Comparison of ENCODE assay signal across 1 cellular context in the genomic region with DNA sequence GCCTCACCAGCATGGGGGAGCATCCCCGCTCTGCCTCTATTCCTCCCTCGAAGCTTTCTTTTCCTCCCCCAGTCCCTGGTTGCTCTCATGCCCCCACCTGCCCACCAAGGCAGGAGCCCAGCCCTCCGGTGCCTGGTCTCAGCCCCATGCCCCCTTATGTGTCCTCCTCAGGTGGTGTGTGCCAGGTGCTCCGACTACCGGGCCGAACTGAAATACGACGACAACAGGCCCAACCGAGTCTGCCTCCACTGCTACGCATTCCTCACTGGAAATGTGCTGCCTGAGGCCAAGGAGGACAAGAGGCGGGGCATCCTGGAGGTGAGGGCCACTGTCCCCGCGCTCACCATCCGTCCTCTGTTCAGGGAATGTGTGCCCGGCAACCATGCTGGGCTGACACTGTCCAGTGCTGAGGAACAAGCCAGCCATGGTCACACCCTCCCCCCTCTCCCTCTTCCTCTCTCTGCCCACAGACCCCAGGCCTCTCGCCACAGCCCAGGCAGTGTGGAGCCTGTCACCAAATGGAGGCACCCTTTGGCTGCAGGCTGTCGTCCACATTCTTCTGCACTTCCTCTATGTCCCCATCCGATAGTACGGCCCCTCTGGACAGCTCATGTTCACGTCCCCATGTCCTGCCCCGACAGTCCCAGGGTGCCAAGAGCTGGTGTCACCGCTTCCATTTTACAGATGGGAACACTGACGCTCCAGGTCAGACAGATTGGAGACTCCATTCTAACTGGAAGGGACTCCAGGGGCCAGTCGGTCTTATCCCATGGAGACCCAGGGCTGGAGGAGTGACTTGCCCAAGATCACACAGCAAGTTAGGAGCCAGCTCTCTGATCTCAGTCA.
TF ChIP-seq lines count a peak whose summit lies in the region.

No MANE protein-coding gene starts in this region.

TF ChIP-seq in K562, 482 proteins besides CTCF, POLR2A, EP300 and RAD21:
- no peak for TF ChIP-seq ZNF3 (CRISPR knock-in tag; IDR thresholded peaks at IDR 0.05)
- TF ChIP-seq ZNF507 (tag; conservative IDR thresholded peaks at IDR 0.05), result no peak
- TF ChIP-seq, protein P1, sequence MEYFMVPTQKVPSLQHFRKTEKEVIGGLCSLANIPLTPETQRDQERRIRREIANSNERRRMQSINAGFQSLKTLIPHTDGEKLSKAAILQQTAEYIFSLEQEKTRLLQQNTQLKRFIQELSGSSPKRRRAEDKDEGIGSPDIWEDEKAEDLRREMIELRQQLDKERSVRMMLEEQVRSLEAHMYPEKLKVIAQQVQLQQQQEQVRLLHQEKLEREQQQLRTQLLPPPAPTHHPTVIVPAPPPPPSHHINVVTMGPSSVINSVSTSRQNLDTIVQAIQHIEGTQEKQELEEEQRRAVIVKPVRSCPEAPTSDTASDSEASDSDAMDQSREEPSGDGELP (CRISPR knock-in tag; IDR thresholded peaks at IDR 0.05; ENCODE audit: borderline replicate concordance), result 0 out of 2 replicates have a peak, but pooled peaks have one; percentile 16
- TF ChIP-seq RBM25 (IDR thresholded peaks at IDR 0.05; ENCODE audit: low read depth, low read length, severe bottlenecking), result peak; percentile 29
- no peak for TF ChIP-seq CHCHD3 (CRISPR knock-in tag; IDR thresholded peaks at IDR 0.05)
- no peak for TF ChIP-seq SMARCE1 (IDR thresholded peaks at IDR 0.05)
- no peak for TF ChIP-seq TAF7 (tag; IDR thresholded peaks at IDR 0.05)
- no peak for TF ChIP-seq ARHGAP35 (IDR thresholded peaks at IDR 0.05; ENCODE audit: partially characterized antibody)
- TF ChIP-seq ZNF184 (CRISPR knock-in tag; IDR thresholded peaks at IDR 0.05), result no peak
- TF ChIP-seq ARNT (IDR thresholded peaks at IDR 0.05), result no peak
- no peak for TF ChIP-seq GATAD2B (IDR thresholded peaks at IDR 0.05; ENCODE audit: borderline replicate concordance)
- TF ChIP-seq BCOR (IDR thresholded peaks at IDR 0.05), result peak; percentile 79
- TF ChIP-seq KDM1A (IDR thresholded peaks at IDR 0.05), result peak in 1 of 2 experiments; percentile 68; a peak in 2 of 4 replicates
- no peak for TF ChIP-seq ASH1L (IDR thresholded peaks at IDR 0.05; ENCODE audit: borderline replicate concordance, low read depth, partially characterized antibody)
- no peak for TF ChIP-seq U2AF2 (optimal IDR thresholded peaks at IDR 0.05; ENCODE audit: low read depth, low read length)
- no peak for TF ChIP-seq ZNF830 (CRISPR knock-in tag; IDR thresholded peaks at IDR 0.05)
- TF ChIP-seq MED1 (CRISPR knock-in tag; IDR thresholded peaks at IDR 0.05; ENCODE audit: borderline replicate concordance), result 0 out of 2 replicates have a peak, but pooled peaks have one; percentile 30
- no peak for TF ChIP-seq ZC3H11A (IDR thresholded peaks at IDR 0.05; ENCODE audit: low read depth, low read length)
- peak; percentile 16; the same call in 1 of the 2 replicates for TF ChIP-seq SPI1 (IDR thresholded peaks at IDR 0.05; ENCODE audit: borderline replicate concordance, low read depth, low read length)
- TF ChIP-seq MXI1 (IDR thresholded peaks at IDR 0.05; ENCODE audit: low read depth, low read length), result no peak
- TF ChIP-seq ZNF668 (CRISPR knock-in tag; IDR thresholded peaks at IDR 0.05), result no peak
- TF ChIP-seq ZNF311 (CRISPR knock-in tag; IDR thresholded peaks at IDR 0.05), result no peak
- no peak for TF ChIP-seq ZNF584 (CRISPR knock-in tag; IDR thresholded peaks at IDR 0.05; ENCODE audit: low read depth)
- TF ChIP-seq ZNF133 (CRISPR knock-in tag; IDR thresholded peaks at IDR 0.05), result no peak
- TF ChIP-seq CHD1 (IDR thresholded peaks at IDR 0.05; ENCODE audit: low read length), result no peak
- TF ChIP-seq SIN3B (IDR thresholded peaks at IDR 0.05; ENCODE audit: low read depth), result no peak
- TF ChIP-seq RB1 (IDR thresholded peaks at IDR 0.05; ENCODE audit: low read depth), result no peak
- TF ChIP-seq SLC30A9 (CRISPR knock-in tag; IDR thresholded peaks at IDR 0.05), result no peak
- TF ChIP-seq MBD1 (CRISPR knock-in tag; IDR thresholded peaks at IDR 0.05), result no peak
